Comparison of ENCODE assay signal across 25 cellular contexts in genomic region chr20:45575931-45576330, GRCh38. TPM values are rescaled to one million over a fixed set of nuclear protein-coding genes. Genes with fewer than 3 reads are reported as not detected.
A peak's percentile ranks its signal among the peaks of the same experiment; 100 is the strongest.
DNase-seq lines count a peak whose midpoint lies in the region; ATAC-seq, FAIRE-seq and TF ChIP-seq lines count a peak whose summit lies in the region.
"Had no signal": no experiment of that assay in that cellular context is flagged by ENCODE, and none has a peak within 500 bp of the region (broad histone marks: within the 10 kb centered on the region; RNA-seq: fewer than 3 reads in every experiment).

No MANE protein-coding gene starts in this region.

- H3K27ac ChIP-seq in H1 (ENCODE audit: low read depth, low read length) (no peak overlapping the region), lower lobe of right lung (peak overlapping the region; percentile 27), neural progenitor cell (no peak overlapping the region), upper lobe of right lung (peak overlapping the region; percentile 56), prostate gland (no peak overlapping the region)
- H3K27ac ChIP-seq: A549; BLaER1 treated with 17β-estradiol and CSF1 and Interleukin-3, amounts not matched to agents 10 nM and 100 nM had no signal

- H3K79me2 ChIP-seq in H1 (ENCODE audit: control insufficient read depth in 1 of 2, insufficient read depth in 2 of 2, low read length in 2 of 2) (no peaks in the 10 kb centered on the region), neural progenitor cell (ENCODE audit: low read depth) (no peaks in the 10 kb centered on the region)

- H3K23ac ChIP-seq in H1 (ENCODE audit: insufficient read length): no peak overlapping the region

- H3F3A ChIP-seq in neural progenitor cell (ENCODE audit: low read depth): peaks cover 21% of the 10 kb centered on the region

- H2BK20ac ChIP-seq in H1 (ENCODE audit: low read length): no peak overlapping the region

- H2BK12ac ChIP-seq in H1 (ENCODE audit: low read depth, low read length): no peak overlapping the region; the same call in 1 of the 2 replicates

- no peaks in the 10 kb centered on the region for H3K36me3 Mint-ChIP-seq in neural progenitor cell
- H3K36me3 Mint-ChIP-seq: CD14-positive monocyte; CD8-positive, alpha-beta memory T cell had no signal

- no peak for TF ChIP-seq RAD21 in H1 (IDR thresholded peaks at IDR 0.05 in 1 of 2, conservative IDR thresholded peaks at IDR 0.05 in 1 of 2; ENCODE audit: low read depth in 2 of 2, low read length in 2 of 2)

- H3K14ac ChIP-seq in H1 (ENCODE audit: insufficient read length): no peak overlapping the region

- POLR2A ChIA-PET in H1 (lab: Charles Lee; ENCODE audit: partially characterized antibody): interaction anchor here (0.6 kb wide), 1 partner anchor 496 kb away, joined by 3 read pairs; no protein-coding TSS in a partner anchor

- peaks cover 0 to 5% (median 2%) of the 10 kb centered on the region in 4 experiments; a peak in 4 of 7 replicates for H3K4me1 ChIP-seq in H1 (replicated peaks in 1 of 4; ENCODE audit: control insufficient read depth in 3 of 4, insufficient read depth in 4 of 4, low read length in 3 of 4)
- peaks cover 5% of the 10 kb centered on the region for H3K4me1 ChIP-seq in lower lobe of right lung
- H3K4me1 ChIP-seq in neural progenitor cell: peaks cover 32% of the 10 kb centered on the region
- no peaks in the 10 kb centered on the region for H3K4me1 ChIP-seq in upper lobe of right lung
- no peaks in the 10 kb centered on the region for H3K4me1 ChIP-seq in prostate gland (replicated peaks)
- H3K4me1 ChIP-seq: A549; BE2C; BLaER1 treated with 17β-estradiol and CSF1 and Interleukin-3, amounts not matched to agents 10 nM and 100 nM had no signal

- peaks cover 7% of the 10 kb centered on the region for H3K27me3 Mint-ChIP-seq in neural progenitor cell (ENCODE audit: insufficient read depth, low read depth)

- H3K23me2 ChIP-seq in H1 (ENCODE audit: low read depth, low read length): no peaks in the 10 kb centered on the region

- H2AFZ ChIP-seq in H1 (ENCODE audit: low read length) (peak overlapping the region; percentile 46; the same call in 1 of the 2 replicates), neural progenitor cell (replicated peaks) (peak overlapping the region; percentile 64)

- no peak overlapping the region for H4K91ac ChIP-seq in H1 (replicated peaks; ENCODE audit: insufficient read length, low read length)

- H3K9me3 Mint-ChIP-seq in neural progenitor cell: peaks cover 5% of the 10 kb centered on the region
- H3K9me3 Mint-ChIP-seq: CD4-positive, alpha-beta T cell; CD8-positive, alpha-beta memory T cell had no signal

- no peak for TF ChIP-seq EP300 in H1 (IDR thresholded peaks at IDR 0.05; ENCODE audit: borderline replicate concordance in 1 of 2, low read depth in 2 of 2, low read length in 2 of 2)

- intact Hi-C loops in lower lobe of right lung (cut with DNase I): no loop called here
- intact Hi-C loops in upper lobe of right lung (cut with DNase I): no loop called here
- intact Hi-C loops in prostate gland (cut with DNase I): no loop called here

- H3K27me3 ChIP-seq in H1 (replicated peaks in 1 of 4; ENCODE audit: control insufficient read depth in 3 of 4, extremely low read depth in 1 of 4, insufficient read depth in 3 of 4, low read length in 3 of 4): no peaks in the 10 kb centered on the region
- no peaks in the 10 kb centered on the region for H3K27me3 ChIP-seq in lower lobe of right lung (ENCODE audit: low read depth)
- no peaks in the 10 kb centered on the region for H3K27me3 ChIP-seq in neural progenitor cell
- H3K27me3 ChIP-seq in upper lobe of right lung: no peaks in the 10 kb centered on the region
- no peaks in the 10 kb centered on the region for H3K27me3 ChIP-seq in prostate gland (replicated peaks; ENCODE audit: insufficient read depth)
- H3K27me3 ChIP-seq: BLaER1 treated with 17β-estradiol and CSF1 and Interleukin-3, amounts not matched to agents 10 nM and 100 nM had no signal

- TF ChIP-seq POLR2A in H1 (IDR thresholded peaks at IDR 0.05; ENCODE audit: control extremely low read depth in 1 of 2, low read depth in 2 of 2, low read length in 2 of 2) (no peak), prostate gland (IDR thresholded peaks at IDR 0.05) (no peak)

- H3K9me3 ChIP-seq in H1 (ENCODE audit: insufficient read depth in 2 of 2, low read depth in 1 of 2, low read length in 1 of 2) (no peaks in the 10 kb centered on the region), lower lobe of right lung (no peaks in the 10 kb centered on the region), neural progenitor cell (ENCODE audit: low read depth) (no peaks in the 10 kb centered on the region), upper lobe of right lung (no peaks in the 10 kb centered on the region), prostate gland (no peaks in the 10 kb centered on the region)
- H3K9me3 ChIP-seq: A549, BE2C had no signal

- H3K4me1 Mint-ChIP-seq in neural progenitor cell: peaks cover 12% of the 10 kb centered on the region
- H3K4me1 Mint-ChIP-seq: CD14-positive monocyte; CD8-positive, alpha-beta memory T cell had no signal

- no peak overlapping the region for H2AK5ac ChIP-seq in H1 (ENCODE audit: low read depth, low read length)

- no peak overlapping the region for H3K4ac ChIP-seq in H1 (replicated peaks; ENCODE audit: insufficient read length, low read depth, low read length)

- H3K79me1 ChIP-seq in H1 (ENCODE audit: low read depth, low read length): no peaks in the 10 kb centered on the region

- no peak overlapping the region for H3K27ac Mint-ChIP-seq in neural progenitor cell
- H3K27ac Mint-ChIP-seq: CD14-positive monocyte; CD4-positive, alpha-beta T cell; CD8-positive, alpha-beta memory T cell had no signal

- no peak overlapping the region for H3K18ac ChIP-seq in H1 (ENCODE audit: extremely low read depth, low read length)

- H2BK120ac ChIP-seq in H1 (replicated peaks; ENCODE audit: low read depth, low read length): no peak overlapping the region

- H3K9ac ChIP-seq in H1 (replicated peaks in 1 of 4; ENCODE audit: extremely low read depth in 1 of 4, low read depth in 3 of 4, low read length in 3 of 4) (no peak overlapping the region), neural progenitor cell (no peak overlapping the region)
- H3K9ac ChIP-seq: BLaER1 treated with 17β-estradiol and CSF1 and Interleukin-3, amounts not matched to agents 10 nM and 100 nM had no signal

- H4K20me1 ChIP-seq in H1 (replicated peaks in 1 of 2; ENCODE audit: control insufficient read depth in 1 of 2, insufficient read depth in 2 of 2, low read length in 2 of 2) (no peaks in the 10 kb centered on the region), neural progenitor cell (ENCODE audit: low read depth) (no peaks in the 10 kb centered on the region)
- H4K20me1 ChIP-seq: BLaER1 treated with 17β-estradiol and CSF1 and Interleukin-3, amounts not matched to agents 10 nM and 100 nM had no signal

- H3K4me3 Mint-ChIP-seq in neural progenitor cell: no peak overlapping the region
- H3K4me3 Mint-ChIP-seq: CD14-positive monocyte; CD4-positive, alpha-beta T cell; CD8-positive, alpha-beta memory T cell had no signal

- H3K36me3 ChIP-seq in H1 (ENCODE audit: control insufficient read depth in 2 of 4, insufficient read depth in 4 of 4, low read length in 3 of 4) (no peaks in the 10 kb centered on the region), lower lobe of right lung (no peaks in the 10 kb centered on the region), neural progenitor cell (no peaks in the 10 kb centered on the region), upper lobe of right lung (no peaks in the 10 kb centered on the region), prostate gland (no peaks in the 10 kb centered on the region)
- H3K36me3 ChIP-seq: BE2C; BLaER1 treated with 17β-estradiol and CSF1 and Interleukin-3, amounts not matched to agents 10 nM and 100 nM had no signal

- WGBS in H1 (ENCODE audit: extremely low coverage in 1 of 2, insufficient coverage in 1 of 2, insufficient read length in 1 of 2, insufficient replicate concordance in 2 of 2, low coverage in 1 of 2, low lambda C conversion rate in 2 of 2, missing lambda C conversion rate in 1 of 2), 2 experiments: 94% methylated on average over 3 of the region's 3 CpGs; no CpG with 5 or more reads in 1 of the 2 experiments
- WGBS in prostate gland: 91% methylated on average over 3 of the region's 3 CpGs

- FAIRE-seq in H1 (lab: Jason Lieb, UNC): no peak
- FAIRE-seq: A549, G401.6, GM12892 had no signal

- H3K4me3 ChIP-seq in H1 (ENCODE audit: extremely low read depth in 1 of 4, insufficient read depth in 2 of 4, low read depth in 3 of 4, low read length in 4 of 4): no peak overlapping the region
- no peak overlapping the region for H3K4me3 ChIP-seq in lower lobe of right lung
- no peak overlapping the region for H3K4me3 ChIP-seq in neural progenitor cell
- no peak overlapping the region for H3K4me3 ChIP-seq in upper lobe of right lung
- no peak overlapping the region for H3K4me3 ChIP-seq in prostate gland
- H3K4me3 ChIP-seq: A549; BLaER1 treated with 17β-estradiol and CSF1 and Interleukin-3, amounts not matched to agents 10 nM and 100 nM had no signal

- no peak overlapping the region for H2BK5ac ChIP-seq in H1 (ENCODE audit: low read depth, low read length)

- H4K8ac ChIP-seq in H1 (ENCODE audit: extremely low read depth, insufficient read depth, low read length): no peak overlapping the region

- no peak overlapping the region for H2BK15ac ChIP-seq in H1 (ENCODE audit: low read length)

- CTCF ChIA-PET in H1 (lab: Charles Lee; ENCODE audit: partially characterized antibody): no interaction called here

- TF ChIP-seq CTCF in H1 (IDR thresholded peaks at IDR 0.05; ENCODE audit: control extremely low read depth in 1 of 3, insufficient read depth in 1 of 3, low read depth in 1 of 3, low read length in 3 of 3): no peak
- TF ChIP-seq CTCF in lower lobe of right lung (IDR thresholded peaks at IDR 0.05): no peak
- no peak for TF ChIP-seq CTCF in neural progenitor cell (IDR thresholded peaks at IDR 0.05)
- no peak for TF ChIP-seq CTCF in upper lobe of right lung (IDR thresholded peaks at IDR 0.05)
- TF ChIP-seq CTCF in prostate gland (IDR thresholded peaks at IDR 0.05): no peak

- H3K56ac ChIP-seq in H1 (replicated peaks; ENCODE audit: insufficient read length, low read depth, low read length): no peak overlapping the region

- no peak overlapping the region for H4K5ac ChIP-seq in H1 (ENCODE audit: insufficient read length, low read depth, low read length)

- peak; percentile 48 to 58 for ATAC-seq in lower lobe of right lung
- ATAC-seq in upper lobe of right lung: peak; percentile 16
- ATAC-seq: A549 had no signal

- H3K4me2 ChIP-seq in H1 (ENCODE audit: insufficient read depth in 1 of 2, low read depth in 2 of 2, low read length in 2 of 2) (no peak overlapping the region), neural progenitor cell (no peak overlapping the region)
- H3K4me2 ChIP-seq: A549; BLaER1 treated with 17β-estradiol and CSF1 and Interleukin-3, amounts not matched to agents 10 nM and 100 nM had no signal

- DNase-seq in H1 (ENCODE audit: low read depth in 1 of 2, low spot score in 2 of 2): no peak
- DNase-seq in lower lobe of right lung: no peak
- no peak for DNase-seq in neural progenitor cell (ENCODE audit: low spot score)
- DNase-seq in upper lobe of right lung: no peak
- no peak for DNase-seq in DMS79 treated with DMSO at 0.1 percent for 48 hours (lab: John Stamatoyannopoulos, UW)
- DNase-seq in NCI-H526 treated with DMSO at 0.1 percent for 48 hours (lab: John Stamatoyannopoulos, UW): no peak
- DNase-seq in prostate gland (ENCODE audit: low spot score): no peak
- DNase-seq: 8988T; ACHN; AML-193; BE2C; Calu3; CD4-positive, alpha-beta T cell; CD8-positive, alpha-beta memory T cell; COR-L47; DMS53; DND-41; GOT3; HCEC 1CT had no signal

RNA-seq across cellular contexts. Expression of gene WFDC8, which starts 3.2 kb away (rescaled TPM):
- total RNA-seq in H1 (2021; fragmentation: NEBNext Ultra II Directional; extraction: Animal tissue kit (Norgen Biotek cat#: 25700)): not detected in 2 replicates
- polyA plus RNA-seq in H1 (2011; rRNA removed): not detected in 2 replicates
- not detected for polyA plus RNA-seq in H1 (2011; cell fraction: cytosol; rRNA removed)
- polyA plus RNA-seq in H1 (2011; cell fraction: nucleus; rRNA removed): not detected
- 0.14 to 0.17 TPM in 2 of 4 replicates, not detected in the others for polyA plus RNA-seq in H1 (2012, experiment 1 of 2)
- not detected for polyA plus RNA-seq in H1 (2012, experiment 2 of 2)
- not detected for polyA plus RNA-seq in H1 (2013, experiment 1 of 2)
- not detected for polyA plus RNA-seq in H1 (2013, experiment 2 of 2)
- polyA minus RNA-seq in H1 (2011; rRNA and poly(A)+ RNA removed): not detected in 2 replicates
- not detected for polyA minus RNA-seq in H1 (2011; cell fraction: cytosol; rRNA and poly(A)+ RNA removed)
- not detected for polyA minus RNA-seq in H1 (2011; cell fraction: nucleus; rRNA and poly(A)+ RNA removed)
- total RNA-seq in lower lobe of right lung (not detected), neural progenitor cell (ENCODE audit: low replicate concordance) (not detected in 2 replicates), upper lobe of right lung (not detected), prostate gland (not detected)
- total RNA-seq: Calu3; CD4-positive, alpha-beta T cell; CD8-positive, alpha-beta memory T cell; H7 had no signal
- polyA plus RNA-seq: A549; CD14-positive monocyte; CD8-positive, alpha-beta memory T cell had no signal

RNA-seq across cellular contexts. Expression of gene EPPIN, which starts 28.7 kb away (rescaled TPM):
- total RNA-seq in H1 (2021; fragmentation: NEBNext Ultra II Directional; extraction: Animal tissue kit (Norgen Biotek cat#: 25700)): 0.13 TPM in 1 of 2 replicates, not detected in the other
- polyA plus RNA-seq in H1 (2011; rRNA removed): 0.06 TPM in 1 of 2 replicates, not detected in the other
- not detected for polyA plus RNA-seq in H1 (2011; cell fraction: cytosol; rRNA removed)
- polyA plus RNA-seq in H1 (2011; cell fraction: nucleus; rRNA removed): 0.17 TPM
- 0.20 to 0.54 TPM (median 0.34 TPM) in 4 replicates for polyA plus RNA-seq in H1 (2012, experiment 1 of 2)
- polyA plus RNA-seq in H1 (2012, experiment 2 of 2): 0.14 TPM
- polyA plus RNA-seq in H1 (2013, experiment 1 of 2): 0.14 TPM
- polyA plus RNA-seq in H1 (2013, experiment 2 of 2): 0.20 TPM
- not detected in 2 replicates for polyA minus RNA-seq in H1 (2011; rRNA and poly(A)+ RNA removed)
- polyA minus RNA-seq in H1 (2011; cell fraction: cytosol; rRNA and poly(A)+ RNA removed): not detected
- 0.20 TPM for polyA minus RNA-seq in H1 (2011; cell fraction: nucleus; rRNA and poly(A)+ RNA removed)
- total RNA-seq in lower lobe of right lung: 0.38 TPM
- total RNA-seq in neural progenitor cell (ENCODE audit: low replicate concordance): not detected in 2 replicates
- total RNA-seq in upper lobe of right lung: not detected
- total RNA-seq in prostate gland: 100 to 1,000 TPM in 1 of 2 donors, not detected in 1; 137 TPM
- total RNA-seq: Calu3; CD4-positive, alpha-beta T cell; CD8-positive, alpha-beta memory T cell had no signal
- polyA plus RNA-seq: A549; CD14-positive monocyte; CD8-positive, alpha-beta memory T cell had no signal

RNA-seq across cellular contexts. Expression of gene WFDC6, which starts 36.6 kb away (rescaled TPM):
- total RNA-seq in H1 (2021; fragmentation: NEBNext Ultra II Directional; extraction: Animal tissue kit (Norgen Biotek cat#: 25700)): not detected in 2 replicates
- polyA plus RNA-seq in H1 (2011; rRNA removed): not detected in 2 replicates
- polyA plus RNA-seq in H1 (2011; cell fraction: cytosol; rRNA removed): not detected
- not detected for polyA plus RNA-seq in H1 (2011; cell fraction: nucleus; rRNA removed)
- polyA plus RNA-seq in H1 (2012, experiment 1 of 2): not detected in 4 replicates
- polyA plus RNA-seq in H1 (2012, experiment 2 of 2): not detected
- 0.10 TPM for polyA plus RNA-seq in H1 (2013, experiment 1 of 2)
- not detected for polyA plus RNA-seq in H1 (2013, experiment 2 of 2)
- not detected in 2 replicates for polyA minus RNA-seq in H1 (2011; rRNA and poly(A)+ RNA removed)
- polyA minus RNA-seq in H1 (2011; cell fraction: cytosol; rRNA and poly(A)+ RNA removed): not detected
- not detected for polyA minus RNA-seq in H1 (2011; cell fraction: nucleus; rRNA and poly(A)+ RNA removed)
- not detected for total RNA-seq in lower lobe of right lung
- not detected in 2 replicates for total RNA-seq in neural progenitor cell (ENCODE audit: low replicate concordance)
- not detected for total RNA-seq in upper lobe of right lung
- 10 to 100 TPM in 1 of 2 donors, not detected in 1; 34.8 TPM for total RNA-seq in prostate gland
- total RNA-seq: Calu3; CD4-positive, alpha-beta T cell; CD8-positive, alpha-beta memory T cell; H7 had no signal
- polyA plus RNA-seq: A549; CD14-positive monocyte; CD8-positive, alpha-beta memory T cell had no signal

RNA-seq across cellular contexts. Expression of gene WFDC10A, which starts 53.6 kb away (rescaled TPM):
- total RNA-seq in H1 (2021; fragmentation: NEBNext Ultra II Directional; extraction: Animal tissue kit (Norgen Biotek cat#: 25700)): not detected in 2 replicates
- not detected in 2 replicates for polyA plus RNA-seq in H1 (2011; rRNA removed)
- not detected for polyA plus RNA-seq in H1 (2011; cell fraction: cytosol; rRNA removed)
- polyA plus RNA-seq in H1 (2011; cell fraction: nucleus; rRNA removed): not detected
- polyA plus RNA-seq in H1 (2012, experiment 1 of 2): not detected in 4 replicates
- polyA plus RNA-seq in H1 (2012, experiment 2 of 2): not detected
- not detected for polyA plus RNA-seq in H1 (2013, experiment 1 of 2)
- 0.17 TPM for polyA plus RNA-seq in H1 (2013, experiment 2 of 2)
- polyA minus RNA-seq in H1 (2011; rRNA and poly(A)+ RNA removed): 0.41 and 0.98 TPM in 2 replicates
- not detected for polyA minus RNA-seq in H1 (2011; cell fraction: cytosol; rRNA and poly(A)+ RNA removed)
- polyA minus RNA-seq in H1 (2011; cell fraction: nucleus; rRNA and poly(A)+ RNA removed): not detected
- total RNA-seq in lower lobe of right lung (not detected), neural progenitor cell (ENCODE audit: low replicate concordance) (not detected in 2 replicates), upper lobe of right lung (not detected), prostate gland (not detected)
- total RNA-seq: Calu3; CD4-positive, alpha-beta T cell; CD8-positive, alpha-beta memory T cell; H7 had no signal
- polyA plus RNA-seq: A549; CD14-positive monocyte; CD8-positive, alpha-beta memory T cell had no signal

RNA-seq across cellular contexts. Expression of gene WFDC9, which starts 55.2 kb away (rescaled TPM):
- not detected in 2 replicates for total RNA-seq in H1 (2021; fragmentation: NEBNext Ultra II Directional; extraction: Animal tissue kit (Norgen Biotek cat#: 25700))
- not detected in 2 replicates for polyA plus RNA-seq in H1 (2011; rRNA removed)
- polyA plus RNA-seq in H1 (2011; cell fraction: cytosol; rRNA removed): not detected
- not detected for polyA plus RNA-seq in H1 (2011; cell fraction: nucleus; rRNA removed)
- polyA plus RNA-seq in H1 (2012, experiment 1 of 2): not detected in 4 replicates
- not detected for polyA plus RNA-seq in H1 (2012, experiment 2 of 2)
- not detected for polyA plus RNA-seq in H1 (2013, experiment 1 of 2)
- polyA plus RNA-seq in H1 (2013, experiment 2 of 2): not detected
- not detected in 2 replicates for polyA minus RNA-seq in H1 (2011; rRNA and poly(A)+ RNA removed)
- not detected for polyA minus RNA-seq in H1 (2011; cell fraction: cytosol; rRNA and poly(A)+ RNA removed)
- polyA minus RNA-seq in H1 (2011; cell fraction: nucleus; rRNA and poly(A)+ RNA removed): not detected
- not detected for total RNA-seq in lower lobe of right lung
- total RNA-seq in neural progenitor cell (ENCODE audit: low replicate concordance): not detected in 2 replicates
- not detected for total RNA-seq in upper lobe of right lung
- total RNA-seq in prostate gland: not detected
- total RNA-seq: Calu3; CD4-positive, alpha-beta T cell; CD8-positive, alpha-beta memory T cell; H7 had no signal
- polyA plus RNA-seq: A549; CD14-positive monocyte; CD8-positive, alpha-beta memory T cell had no signal

Comparison
In these comparisons a context has a peak if more than half of its experiments do, and no peak if none do; other contexts are left out.
1. H3K27ac ChIP-seq: peak in lower lobe of right lung (single experiment) and upper lobe of right lung (single experiment); none in H1 (single experiment), neural progenitor cell (single experiment) and prostate gland (0 of 2).